In genomic region chr10:12905067-12905466, GRCh38 we compare ENCODE assay signal across 14 cellular contexts.
"Had no signal": no experiment of that assay in that cellular context is flagged by ENCODE, and none has a peak within 500 bp of the region (broad histone marks: within the 10 kb centered on the region; RNA-seq: fewer than 3 reads in every experiment).

No MANE protein-coding gene starts in this region.

- H3K4me1 ChIP-seq: colonic mucosa, gastrocnemius medialis had no signal

- H3K9me3 ChIP-seq: colonic mucosa, gastrocnemius medialis, heart right ventricle, neutrophil, transverse colon had no signal

- H3K4me2 ChIP-seq: smooth muscle cell had no signal

- H3K27ac ChIP-seq: colonic mucosa, gastrocnemius medialis, neutrophil, transverse colon had no signal

- H3K27me3 ChIP-seq: colonic mucosa, gastrocnemius medialis, neutrophil, transverse colon had no signal

- H3K9me3 Mint-ChIP-seq: naive thymus-derived CD4-positive, alpha-beta T cell had no signal

- H3K4me3 Mint-ChIP-seq: naive thymus-derived CD4-positive, alpha-beta T cell had no signal

- H3K4me3 ChIP-seq: colonic mucosa, gastrocnemius medialis, heart right ventricle, smooth muscle cell, transverse colon had no signal

- DNase-seq: cerebellar nuclear complex; colonic mucosa; effector memory CD4-positive, alpha-beta T cell; gastrocnemius medialis; heart right ventricle; hypothalamus; kidney glomerular epithelial cell; naive thymus-derived CD4-positive, alpha-beta T cell; right cardiac atrium; stimulated activated CD4-positive, alpha-beta T cell treated with anti-CD3 and anti-CD28 coated beads, Interleukin-2, amount 100 ng/mL, for 48 hours; stimulated activated naive CD4-positive, alpha-beta T cell treated with Interleukin-2 at 50 U/mL for 16 hours; transverse colon had no signal

- H3K4me1 Mint-ChIP-seq: naive thymus-derived CD4-positive, alpha-beta T cell had no signal

- H3K36me3 ChIP-seq: colonic mucosa, gastrocnemius medialis, heart right ventricle, neutrophil, transverse colon had no signal

- H3K27ac Mint-ChIP-seq: naive thymus-derived CD4-positive, alpha-beta T cell had no signal

- H3K36me3 Mint-ChIP-seq: naive thymus-derived CD4-positive, alpha-beta T cell had no signal
